Comparison of ENCODE assay signal across 8 cellular contexts in genomic region chr4:25913851-25914669, GRCh38. TPM values are rescaled to one million over a fixed set of nuclear protein-coding genes. Genes with fewer than 3 reads are reported as not detected.
DNase-seq lines count a peak whose midpoint lies in the region; ATAC-seq and TF ChIP-seq lines count a peak whose summit lies in the region.

SMIM20 (plus strand) TSS chr4:25914220; CDS start chr4:25914314, 94 bp downstream.

- H3K4me3 ChIP-seq in adrenal gland (peak within 1 kb of the TSS; percentile 59 to 71 (median 63)), heart left ventricle (peak within 1 kb of the TSS; percentile 45 to 94 (median 76)), upper lobe of right lung (peak within 1 kb of the TSS; percentile 78)

- peak; percentile 99 for DNase-seq in GM13976 (ENCODE audit: low spot score)
- DNase-seq in NCI-H1417 treated with DMSO at 0.1 percent for 48 hours (lab: John Stamatoyannopoulos, UW), result peak; percentile 37
- DNase-seq in T-helper 1 cell, result peak; percentile 79 to 94 (median 88)
- peak; percentile 93 to 96 (median 94) for DNase-seq in adrenal gland
- DNase-seq in heart left ventricle, result peak; percentile 92 to 95 (median 94)
- DNase-seq in progenitor cell of endocrine pancreas (ENCODE audit: low spot score, unreplicated experiment), result peak; percentile 80
- peak; percentile 95 for DNase-seq in upper lobe of right lung

- no peak for TF ChIP-seq CTCF in GM13976 (IDR thresholded peaks at IDR 0.05; ENCODE audit: borderline replicate concordance, control extremely low read depth, extremely low read depth, insufficient read depth, missing control alignments)
- TF ChIP-seq CTCF in adrenal gland (IDR thresholded peaks at IDR 0.05), result peak in 1 of 6 experiments; percentile 11
- peak in 1 of 12 donors; percentile 5 for TF ChIP-seq CTCF in heart left ventricle (IDR thresholded peaks at IDR 0.05)
- no peak for TF ChIP-seq CTCF in progenitor cell of endocrine pancreas (IDR thresholded peaks at IDR 0.05; ENCODE audit: unreplicated experiment)
- no peak for TF ChIP-seq CTCF in upper lobe of right lung (IDR thresholded peaks at IDR 0.05)

- H3K27me3 ChIP-seq in adrenal gland (no peaks in the 10 kb centered on the region), heart left ventricle (no peaks in the 10 kb centered on the region), upper lobe of right lung (no peaks in the 10 kb centered on the region)

- peaks cover 17% of the 10 kb centered on the region for H3K27me3 Mint-ChIP-seq in progenitor cell of endocrine pancreas

- H3K4me1 Mint-ChIP-seq in progenitor cell of endocrine pancreas (ENCODE audit: low read depth), result peaks cover 8% of the 10 kb centered on the region

- no peaks in the 10 kb centered on the region for H3K36me3 ChIP-seq in adrenal gland (replicated peaks in 1 of 2)
- H3K36me3 ChIP-seq in heart left ventricle, result no peaks in the 10 kb centered on the region
- no peaks in the 10 kb centered on the region for H3K36me3 ChIP-seq in upper lobe of right lung

- H3K9me3 ChIP-seq in adrenal gland (replicated peaks in 1 of 3) (no peaks in the 10 kb centered on the region), heart left ventricle (no peaks in the 10 kb centered on the region), upper lobe of right lung (no peaks in the 10 kb centered on the region)

- H3K27ac Mint-ChIP-seq in progenitor cell of endocrine pancreas, result peak within 1 kb of the TSS; percentile 98

- no peaks in the 10 kb centered on the region for H3K36me3 Mint-ChIP-seq in progenitor cell of endocrine pancreas (ENCODE audit: insufficient read depth)

- TF ChIP-seq POLR2A in adrenal gland (IDR thresholded peaks at IDR 0.05) (peak; percentile 54 to 76), heart left ventricle (IDR thresholded peaks at IDR 0.05) (peak in 1 of 2 donors; percentile 69)

- 1 to 2% (median 1%) methylated on average over 41 to 57 of the region's 57 CpGs for WGBS in adrenal gland, 4 donors
- 1 to 2% (median 1%) methylated on average over 42 to 57 of the region's 57 CpGs for WGBS in heart left ventricle, 4 donors

- in situ Hi-C loops in GM13976 (cut with MboI; ENCODE audit: low sequenced_read_pairs, unreplicated experiment), result no loop called here

- ATAC-seq in HG02798 (IDR thresholded peaks at IDR 0.05; ENCODE audit: poor library complexity, unreplicated experiment) (peak; percentile 94), heart left ventricle (peak; percentile 97 to 99 (median 98)), upper lobe of right lung (peak; percentile 99)

- intact Hi-C loops in adrenal gland (cut with DNase I), result no loop called here
- intact Hi-C loops in heart left ventricle (cut with DNase I), result loop anchor here in 5 of 10 donors (5.0 to 10.0 kb wide), 4 partner anchors 49 to 498 kb away; partner anchors contain the start of genes SEL1L3 (in 4 of the 5) and RBPJ (in 1 of the 5)
- intact Hi-C loops in upper lobe of right lung (cut with DNase I), result no loop called here

- peak within 1 kb of the TSS; percentile 78 to 98 (median 89) for H3K27ac ChIP-seq in adrenal gland
- peak within 1 kb of the TSS; percentile 60 to 95 (median 90) for H3K27ac ChIP-seq in heart left ventricle
- H3K27ac ChIP-seq in upper lobe of right lung, result peak within 1 kb of the TSS; percentile 95

- H3K4me1 ChIP-seq in adrenal gland (replicated peaks in 1 of 2), result peaks cover 6 to 15% of the 10 kb centered on the region in 2 donors
- H3K4me1 ChIP-seq in heart left ventricle, result peaks cover 2 to 23% (median 15%) of the 10 kb centered on the region in 12 donors
- H3K4me1 ChIP-seq in upper lobe of right lung, result peaks cover 7% of the 10 kb centered on the region

- peak within 1 kb of the TSS; percentile 97 for H3K4me3 Mint-ChIP-seq in progenitor cell of endocrine pancreas (ENCODE audit: low read depth)

- peaks cover 4% of the 10 kb centered on the region for H3K9me3 Mint-ChIP-seq in progenitor cell of endocrine pancreas (ENCODE audit: low read depth)

RNA-seq across cellular contexts. Expression of gene SMIM20, which starts in this region (rescaled TPM):
- 10 to 100 TPM; 32.7 to 62.8 (median 40.6) TPM for total RNA-seq in adrenal gland
- 10 to 100 TPM; 22.9 to 52.9 (median 28.6) TPM for polyA plus RNA-seq in adrenal gland
- 10 to 100 TPM; 27.4 to 50.8 (median 37.2) TPM for total RNA-seq in heart left ventricle
- polyA plus RNA-seq in heart left ventricle, result 10 to 100 TPM; 40.3 to 42.3 TPM
- total RNA-seq in progenitor cell of endocrine pancreas, result 40.5 and 41.2 TPM in 2 replicates
- 25.2 TPM for total RNA-seq in upper lobe of right lung

Comparison
In these comparisons a context has a peak if more than half of its experiments do, and no peak if none do; other contexts are left out.
1. Peak in every context shown above with its lines: DNase-seq, ATAC-seq, H3K4me3 ChIP-seq and H3K27ac ChIP-seq.
2. DNase-seq: peak in every context shown above with its lines; median percentile 99 in GM13976; 95 in upper lobe of right lung; 94 in adrenal gland; 94 in heart left ventricle; 88 in T-helper 1 cell; 80 in progenitor cell of endocrine pancreas; 37 in NCI-H1417 treated with DMSO at 0.1 percent for 48 hours.